In genomic region chr6:107957909-107958688, GRCh38 we compare ENCODE assay signal across 1 cellular context.
TF ChIP-seq lines count a peak whose summit lies in the region.

Gene SEC63, minus strand, starts transcription at chr6:107958208. Its CDS starts 199 bp downstream, at chr6:107958009.

TF ChIP-seq in HCT116, 20 proteins besides CTCF, POLR2A, EP300 and RAD21 (continued from another document):
- TF ChIP-seq REST (IDR thresholded peaks at IDR 0.05; ENCODE audit: low read depth) (no peak), YY1 (IDR thresholded peaks at IDR 0.05; ENCODE audit: extremely low read depth, insufficient replicate concordance, low read depth, low read length) (peak; percentile 20), TCF7L2 (IDR thresholded peaks at IDR 0.05; ENCODE audit: borderline replicate concordance, extremely low read depth, insufficient read depth, insufficient read length) (peak; percentile 23), JUND (IDR thresholded peaks at IDR 0.05) (no peak), SP1 (IDR thresholded peaks at IDR 0.05; ENCODE audit: low read depth) (peak; percentile 47; the same call in 1 of the 2 replicates), POLR2AphosphoS5 (IDR thresholded peaks at IDR 0.05; ENCODE audit: low read depth, low read length) (peak; percentile 93)
